1 cellular context compared by ENCODE assay signal in genomic region chr1:43388613-43389012, GRCh38.
TF ChIP-seq lines count a peak whose summit lies in the region.

No MANE protein-coding gene starts in this region.

TF ChIP-seq in GM12878, 131 proteins besides CTCF, POLR2A, EP300 and RAD21:
- no peak for TF ChIP-seq IKZF2 (IDR thresholded peaks at IDR 0.05)
- TF ChIP-seq MXI1 (IDR thresholded peaks at IDR 0.05; ENCODE audit: low read depth, low read length): no peak
- no peak for TF ChIP-seq SP1 (IDR thresholded peaks at IDR 0.05; ENCODE audit: low read depth, low read length)
- TF ChIP-seq CREB1 (IDR thresholded peaks at IDR 0.05; ENCODE audit: low read depth): no peak
- no peak for TF ChIP-seq E2F8 (IDR thresholded peaks at IDR 0.05; ENCODE audit: low read depth, partially characterized antibody)
TF ChIP-seq in GM12878: peak in this region for 0.
